In genomic region chr1:229900220-229900619, GRCh38 we compare ENCODE assay signal across 27 cellular contexts.
"Had no signal": no experiment of that assay in that cellular context is flagged by ENCODE, and none has a peak within 500 bp of the region (broad histone marks: within the 10 kb centered on the region; RNA-seq: fewer than 3 reads in every experiment).

No MANE protein-coding gene starts in this region.

- H3K9me3 Mint-ChIP-seq: activated naive CD8-positive, alpha-beta T cell treated with anti-CD3 and anti-CD28 coated beads, Interleukin-2, amount 50 U/mL, for 24 hours; activated T-cell treated with anti-CD3 and anti-CD28 coated beads, Interleukin-2, amount 50 U/mL, for 4 hours had no signal

- ATAC-seq: activated naive CD4-positive, alpha-beta T cell treated with anti-CD3 and anti-CD28 coated beads, Interleukin-2, amount 50 U/mL, for 72 hours; activated naive CD8-positive, alpha-beta T cell treated with anti-CD3 and anti-CD28 coated beads, Interleukin-2, amount 50 U/mL, for 24 hours; activated T-cell treated with anti-CD3 and anti-CD28 coated beads, Interleukin-2, amount 50 U/mL, for 4 hours; body of pancreas had no signal

- H3K4me1 ChIP-seq: ascending aorta, body of pancreas, SJSA1 had no signal

- H3K9me3 ChIP-seq: ascending aorta, body of pancreas, SJSA1 had no signal

- H3K27ac ChIP-seq: ascending aorta, body of pancreas, SJSA1, VCaP had no signal

- H3K27me3 ChIP-seq: ascending aorta, body of pancreas, MG63 had no signal

- DNase-seq: activated CD4-positive, alpha-beta T cell treated with anti-CD3 and anti-CD28 coated beads for 48 hours; activated CD4-positive, alpha-beta T cell treated with anti-CD3 and anti-CD28 coated beads, Interleukin-2, amount 50 U/mL, for 48 hours; activated CD8-positive, alpha-beta memory T cell treated with anti-CD3 and anti-CD28 coated beads for 24 hours; activated effector memory CD4-positive, alpha-beta T cell treated with anti-CD3 and anti-CD28 coated beads, Interleukin-2, amount 50 U/mL, for 16 hours; activated naive CD4-positive, alpha-beta T cell treated with Interleukin-2 at 50 U/mL for 16 hours; activated naive CD8-positive, alpha-beta T cell treated with anti-CD3 and anti-CD28 coated beads, Interleukin-2, amount 50 U/mL, for 24 hours; activated T-cell treated with anti-CD3 and anti-CD28 coated beads, Interleukin-2, amount 50 U/mL, for 4 hours; amniotic stem cell; body of pancreas; central memory CD4-positive, alpha-beta T cell; KG1; MG63; NCI-H1105 treated with DMSO at 0.1 percent for 48 hours; NCI-H1436 treated with DMSO at 0.1 percent for 48 hours; NCI-H187; NCI-H2081; NCI-H2227 treated with DMSO at 0.1 percent for 48 hours; NCI-H446 treated with DMSO at 0.1 percent for 48 hours; NCI-H524 treated with DMSO at 0.1 percent for 48 hours; NCI-H748 treated with DMSO at 0.1 percent for 48 hours; SHP77; T-helper 2 cell; T1000 had no signal

- H3K4me3 ChIP-seq: ascending aorta, body of pancreas, MG63, SJSA1 had no signal

- H3K36me3 ChIP-seq: ascending aorta, MG63, SJSA1 had no signal

- H3K27ac Mint-ChIP-seq: activated naive CD4-positive, alpha-beta T cell treated with anti-CD3 and anti-CD28 coated beads, Interleukin-2, amount 50 U/mL, for 72 hours; activated naive CD8-positive, alpha-beta T cell treated with anti-CD3 and anti-CD28 coated beads, Interleukin-2, amount 50 U/mL, for 24 hours had no signal

- H3K4me1 Mint-ChIP-seq: activated naive CD8-positive, alpha-beta T cell treated with anti-CD3 and anti-CD28 coated beads, Interleukin-2, amount 50 U/mL, for 24 hours had no signal

- H3K4me3 Mint-ChIP-seq: activated naive CD8-positive, alpha-beta T cell treated with anti-CD3 and anti-CD28 coated beads, Interleukin-2, amount 50 U/mL, for 24 hours; activated T-cell treated with anti-CD3 and anti-CD28 coated beads, Interleukin-2, amount 50 U/mL, for 4 hours had no signal
